27 cellular contexts compared by ENCODE assay signal in the genomic region with DNA sequence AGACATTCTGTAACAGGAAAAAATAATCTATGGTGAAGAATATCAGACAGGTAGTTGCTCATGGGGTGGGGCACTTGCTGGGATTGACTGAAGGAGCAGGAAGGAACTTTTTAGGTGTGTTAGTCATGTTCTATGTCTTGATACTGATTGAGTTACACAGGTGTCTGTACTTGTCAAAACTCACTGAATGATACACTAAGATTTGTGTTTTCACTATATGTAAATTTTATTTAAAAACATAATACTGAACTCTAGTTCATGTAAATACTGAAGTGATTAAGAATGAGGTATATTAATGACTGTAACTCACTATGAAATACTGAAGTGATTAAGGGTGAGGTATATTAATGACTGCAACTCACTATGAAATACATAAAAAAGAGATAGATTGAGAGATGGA. TPM values are rescaled to one million over a fixed set of nuclear protein-coding genes. Genes with fewer than 3 reads are reported as not detected.
DNase-seq lines count a peak whose midpoint lies in the region; ATAC-seq and TF ChIP-seq lines count a peak whose summit lies in the region.
"Had no signal": no experiment of that assay in that cellular context is flagged by ENCODE, and none has a peak within 500 bp of the region (broad histone marks: within the 10 kb centered on the region; RNA-seq: fewer than 3 reads in every experiment).

No MANE protein-coding gene starts in this region.

- ATAC-seq in PC-3: peak; percentile 57; the same call in 1 of the 2 replicates
- peak; percentile 20 for ATAC-seq in activated naive CD8-positive, alpha-beta T cell treated with anti-CD3 and anti-CD28 coated beads, Interleukin-2, amount 50 U/mL, for 24 hours
- no peak for ATAC-seq in naive thymus-derived CD4-positive, alpha-beta T cell
- ATAC-seq: gastroesophageal sphincter, GM12878, left ventricle myocardium superior, Panc1 had no signal

- H3K27ac ChIP-seq in PC-3 (ENCODE audit: low read length): no peak overlapping the region
- peak overlapping the region; percentile 48 for H3K27ac ChIP-seq in naive thymus-derived CD4-positive, alpha-beta T cell (ENCODE audit: low read depth, low read length)
- H3K27ac ChIP-seq: adrenal gland, gastroesophageal sphincter, SJCRH30, tibial artery had no signal

- H3K4me1 Mint-ChIP-seq in activated naive CD4-positive, alpha-beta T cell treated with anti-CD3 and anti-CD28 coated beads, Interleukin-2, amount 10 ng/mL, durations not matched to agents 7 days and 5 days: peaks cover 36% of the 10 kb centered on the region
- peaks cover 15% of the 10 kb centered on the region for H3K4me1 Mint-ChIP-seq in activated naive CD8-positive, alpha-beta T cell treated with anti-CD3 and anti-CD28 coated beads, Interleukin-2, amount 50 U/mL, for 24 hours
- peaks cover 28 to 82% (median 62%) of the 10 kb centered on the region in 7 donors for H3K4me1 Mint-ChIP-seq in naive thymus-derived CD4-positive, alpha-beta T cell
- H3K4me1 Mint-ChIP-seq: brain, CD14-positive monocyte, immature natural killer cell, nephron had no signal

- no peak for TF ChIP-seq CTCF in PC-3 (conservative IDR thresholded peaks at IDR 0.05; ENCODE audit: low read depth, low read length)

- no peaks in the 10 kb centered on the region for H3K4me1 ChIP-seq in PC-3 (ENCODE audit: insufficient read depth, low read length)
- peaks cover 0 to 22% of the 10 kb centered on the region in 2 donors for H3K4me1 ChIP-seq in naive thymus-derived CD4-positive, alpha-beta T cell (ENCODE audit: control insufficient read depth in 2 of 2, insufficient read depth in 2 of 2, low read length in 2 of 2)
- H3K4me1 ChIP-seq: SJCRH30 had no signal

- POLR2A ChIA-PET in PC-3 (lab: Charles Lee; ENCODE audit: unreplicated experiment): no interaction called here
- POLR2A ChIA-PET in naive thymus-derived CD4-positive, alpha-beta T cell (lab: Charles Lee): interaction anchor here (0.6 kb wide), 1 partner anchor 434 kb away, joined by 5 read pairs; no protein-coding TSS in a partner anchor

- intact Hi-C loops in PC-3 (cut with micrococcal nuclease): no loop called here
- intact Hi-C loops in naive thymus-derived CD4-positive, alpha-beta T cell (cut with micrococcal nuclease): no loop called here

- no peak for DNase-seq in activated naive CD4-positive, alpha-beta T cell treated with anti-CD3 and anti-CD28 coated beads, Interleukin-2, amount 10 ng/mL, durations not matched to agents 7 days and 5 days
- DNase-seq in activated naive CD4-positive, alpha-beta T cell treated with anti-CD3 and anti-CD28 coated beads, Interleukin-2, amount 50 U/mL, for 16 hours: no peak
- peak; percentile 29 for DNase-seq in PC-3
- no peak for DNase-seq in activated naive CD8-positive, alpha-beta T cell treated with anti-CD3 and anti-CD28 coated beads, Interleukin-2, amount 50 U/mL, for 24 hours
- no peak for DNase-seq in naive thymus-derived CD4-positive, alpha-beta T cell
- no peak for DNase-seq in NCI-H1105 treated with DMSO at 0.1 percent for 48 hours (lab: John Stamatoyannopoulos, UW)
- no peak for DNase-seq in mesenteric fat pad (ENCODE audit: low spot score)
- DNase-seq: adrenal gland; effector memory CD4-positive, alpha-beta T cell; hippocampal formation; immature natural killer cell; Kasumi-1; left ventricle myocardium superior; midbrain; NCI-H187; NCI-H526; SJCRH30; stimulated activated CD4-positive, alpha-beta T cell treated with anti-CD3 and anti-CD28 coated beads, Interleukin-12 subunit alpha, Interleukin-12 subunit beta, amount 100 ng/mL, for 4 hours; stimulated activated CD4-positive, alpha-beta T cell treated with anti-CD3 and anti-CD28 coated beads, Interleukin-4, amount 100 ng/mL, for 4 hours; tibial artery had no signal

- no peaks in the 10 kb centered on the region for H3K9me3 Mint-ChIP-seq in activated naive CD4-positive, alpha-beta T cell treated with anti-CD3 and anti-CD28 coated beads, Interleukin-2, amount 10 ng/mL, durations not matched to agents 7 days and 5 days
- no peaks in the 10 kb centered on the region for H3K9me3 Mint-ChIP-seq in activated naive CD8-positive, alpha-beta T cell treated with anti-CD3 and anti-CD28 coated beads, Interleukin-2, amount 50 U/mL, for 24 hours
- no peaks in the 10 kb centered on the region for H3K9me3 Mint-ChIP-seq in naive thymus-derived CD4-positive, alpha-beta T cell
- H3K9me3 Mint-ChIP-seq: brain; CD14-positive monocyte; immature natural killer cell; nephron; stimulated activated naive CD8-positive, alpha-beta T cell treated with anti-CD3 and anti-CD28 coated beads, Interleukin-15, Interleukin-2, amounts not matched to agents 100 ng/mL and 50 ng/mL, for 24 hours had no signal

- H3K79me2 ChIP-seq in PC-3 (ENCODE audit: low read length): no peaks in the 10 kb centered on the region

- H3K4me3 ChIP-seq in PC-3 (ENCODE audit: low read length): no peak overlapping the region
- no peak overlapping the region for H3K4me3 ChIP-seq in naive thymus-derived CD4-positive, alpha-beta T cell (ENCODE audit: low read length)
- H3K4me3 ChIP-seq: adrenal gland, gastroesophageal sphincter, GM12878, SJCRH30, tibial artery had no signal

- no peak overlapping the region for H3K4me2 ChIP-seq in PC-3 (ENCODE audit: low read length)

- H3K36me3 ChIP-seq in PC-3 (ENCODE audit: low read depth, low read length): no peaks in the 10 kb centered on the region
- H3K36me3 ChIP-seq in naive thymus-derived CD4-positive, alpha-beta T cell (ENCODE audit: control insufficient read depth in 2 of 3, insufficient read depth in 3 of 3, low read length in 3 of 3): peaks cover 0 to 57% (median 11%) of the 10 kb centered on the region in 3 experiments

- H3K9me2 ChIP-seq in PC-3 (replicated peaks; ENCODE audit: low read length): no peaks in the 10 kb centered on the region

- H4K20me1 ChIP-seq in PC-3 (ENCODE audit: low read length): no peaks in the 10 kb centered on the region

- H2AFZ ChIP-seq in PC-3 (ENCODE audit: low read length): no peak overlapping the region

- H3K4me3 Mint-ChIP-seq in activated naive CD4-positive, alpha-beta T cell treated with anti-CD3 and anti-CD28 coated beads, Interleukin-2, amount 10 ng/mL, durations not matched to agents 7 days and 5 days: no peak overlapping the region
- H3K4me3 Mint-ChIP-seq in activated naive CD8-positive, alpha-beta T cell treated with anti-CD3 and anti-CD28 coated beads, Interleukin-2, amount 50 U/mL, for 24 hours: no peak overlapping the region
- peak overlapping the region in 4 of 10 donors; percentile 1 to 31 (median 19) for H3K4me3 Mint-ChIP-seq in naive thymus-derived CD4-positive, alpha-beta T cell
- H3K4me3 Mint-ChIP-seq: brain; CD14-positive monocyte; immature natural killer cell; nephron; stimulated activated naive CD8-positive, alpha-beta T cell treated with anti-CD3 and anti-CD28 coated beads, Interleukin-15, Interleukin-2, amounts not matched to agents 100 ng/mL and 50 ng/mL, for 24 hours had no signal

- no peaks in the 10 kb centered on the region for H3K27me3 Mint-ChIP-seq in activated naive CD4-positive, alpha-beta T cell treated with anti-CD3 and anti-CD28 coated beads, Interleukin-2, amount 10 ng/mL, durations not matched to agents 7 days and 5 days
- no peaks in the 10 kb centered on the region for H3K27me3 Mint-ChIP-seq in activated naive CD8-positive, alpha-beta T cell treated with anti-CD3 and anti-CD28 coated beads, Interleukin-2, amount 50 U/mL, for 24 hours
- no peaks in the 10 kb centered on the region for H3K27me3 Mint-ChIP-seq in naive thymus-derived CD4-positive, alpha-beta T cell
- H3K27me3 Mint-ChIP-seq: brain; stimulated activated naive CD8-positive, alpha-beta T cell treated with anti-CD3 and anti-CD28 coated beads, Interleukin-15, Interleukin-2, amounts not matched to agents 100 ng/mL and 50 ng/mL, for 24 hours had no signal

- no peaks in the 10 kb centered on the region for H3K9me3 ChIP-seq in PC-3 (ENCODE audit: low read length)
- no peaks in the 10 kb centered on the region for H3K9me3 ChIP-seq in naive thymus-derived CD4-positive, alpha-beta T cell (ENCODE audit: control insufficient read depth in 2 of 3, low read length in 3 of 3)
- H3K9me3 ChIP-seq: adrenal gland, gastroesophageal sphincter, SJCRH30, tibial artery had no signal

- CTCF ChIA-PET in activated naive CD4-positive, alpha-beta T cell treated with anti-CD3 and anti-CD28 coated beads, Interleukin-2, amount 10 ng/mL, durations not matched to agents 7 days and 5 days (lab: Charles Lee): interaction anchor here (1.4 kb wide), 1 partner anchor 234 kb away, joined by 4 read pairs; no protein-coding TSS in a partner anchor
- CTCF ChIA-PET in PC-3 (lab: Charles Lee): no interaction called here
- CTCF ChIA-PET in naive thymus-derived CD4-positive, alpha-beta T cell (lab: Charles Lee): interaction anchor here (0.7 kb wide), 1 partner anchor 236 kb away, joined by 3 read pairs; no protein-coding TSS in a partner anchor

- H3K36me3 Mint-ChIP-seq in activated naive CD4-positive, alpha-beta T cell treated with anti-CD3 and anti-CD28 coated beads, Interleukin-2, amount 10 ng/mL, durations not matched to agents 7 days and 5 days: peaks cover 53% of the 10 kb centered on the region
- peaks cover 40% of the 10 kb centered on the region for H3K36me3 Mint-ChIP-seq in activated naive CD8-positive, alpha-beta T cell treated with anti-CD3 and anti-CD28 coated beads, Interleukin-2, amount 50 U/mL, for 24 hours (ENCODE audit: low read depth)
- H3K36me3 Mint-ChIP-seq in naive thymus-derived CD4-positive, alpha-beta T cell: peaks cover 7 to 49% (median 29%) of the 10 kb centered on the region in 5 donors

- no TSS peak for BruUV-seq in PC-3 (replicated peaks; lab: Mats Ljungman, UMichigan)

- no peak overlapping the region for H3K9ac ChIP-seq in PC-3 (ENCODE audit: low read length)

- H3K27ac Mint-ChIP-seq in activated naive CD4-positive, alpha-beta T cell treated with anti-CD3 and anti-CD28 coated beads, Interleukin-2, amount 10 ng/mL, durations not matched to agents 7 days and 5 days: peak overlapping the region; percentile 69
- no peak overlapping the region for H3K27ac Mint-ChIP-seq in activated naive CD8-positive, alpha-beta T cell treated with anti-CD3 and anti-CD28 coated beads, Interleukin-2, amount 50 U/mL, for 24 hours
- peak overlapping the region in 8 of 9 donors; percentile 4 to 84 (median 70) for H3K27ac Mint-ChIP-seq in naive thymus-derived CD4-positive, alpha-beta T cell
- H3K27ac Mint-ChIP-seq: brain; immature natural killer cell; nephron; stimulated activated naive CD8-positive, alpha-beta T cell treated with anti-CD3 and anti-CD28 coated beads, Interleukin-15, Interleukin-2, amounts not matched to agents 100 ng/mL and 50 ng/mL, for 24 hours had no signal

- no peaks in the 10 kb centered on the region for H3K27me3 ChIP-seq in PC-3 (ENCODE audit: low read length)
- no peaks in the 10 kb centered on the region for H3K27me3 ChIP-seq in naive thymus-derived CD4-positive, alpha-beta T cell (ENCODE audit: control insufficient read depth in 2 of 2, insufficient read depth in 2 of 2, low read length in 2 of 2)
- H3K27me3 ChIP-seq: adrenal gland, gastroesophageal sphincter, SJCRH30, tibial artery had no signal

- no peaks in the 10 kb centered on the region for H3F3A ChIP-seq in PC-3 (ENCODE audit: low read length, unreplicated experiment)

RNA-seq across cellular contexts. Expression of a gene that starts 28.5 kb away (rescaled TPM):
- 25.7 and 28.0 TPM in 2 replicates for total RNA-seq in PC-3 (2014; rRNA removed)
- 100 to 1,000 TPM; 101 to 372 (median 346) TPM for total RNA-seq in naive thymus-derived CD4-positive, alpha-beta T cell
- polyA plus RNA-seq in naive thymus-derived CD4-positive, alpha-beta T cell: 100 to 1,000 TPM; 130 to 148 TPM
- total RNA-seq in mesenteric fat pad: 433 TPM
